Comparison of ENCODE assay signal across 9 cellular contexts in genomic region chr3:38662544-38662943, GRCh38. TPM values are rescaled to one million over a fixed set of nuclear protein-coding genes. Genes with fewer than 3 reads are reported as not detected.
DNase-seq lines count a peak whose midpoint lies in the region; ATAC-seq, FAIRE-seq and TF ChIP-seq lines count a peak whose summit lies in the region.
"Had no signal": no experiment of that assay in that cellular context is flagged by ENCODE, and none has a peak within 500 bp of the region (broad histone marks: within the 10 kb centered on the region; RNA-seq: fewer than 3 reads in every experiment).

No MANE protein-coding gene starts in this region.

- no peak for TF ChIP-seq EP300 in H1 (IDR thresholded peaks at IDR 0.05; ENCODE audit: borderline replicate concordance in 1 of 2, low read depth in 2 of 2, low read length in 2 of 2)

- no peak overlapping the region for H3K4ac ChIP-seq in H1 (replicated peaks; ENCODE audit: insufficient read length, low read depth, low read length)

- WGBS in H1 (ENCODE audit: extremely low coverage in 1 of 2, insufficient coverage in 1 of 2, insufficient read length in 1 of 2, insufficient replicate concordance in 2 of 2, low coverage in 1 of 2, low lambda C conversion rate in 2 of 2, missing lambda C conversion rate in 1 of 2), 2 experiments = 35% methylated on average over 4 of the region's 4 CpGs; no CpG with 5 or more reads in 1 of the 2 experiments

- peak overlapping the region; percentile 99; the same call in 1 of the 2 replicates for H2AFZ ChIP-seq in H1 (ENCODE audit: low read length)

- no peak overlapping the region for H4K5ac ChIP-seq in H1 (ENCODE audit: insufficient read length, low read depth, low read length)

- H3K27me3 ChIP-seq in left ventricle myocardium inferior (ENCODE audit: low read depth) (peaks cover 38% of the 10 kb centered on the region), H1 (replicated peaks in 1 of 4; ENCODE audit: control insufficient read depth in 3 of 4, extremely low read depth in 1 of 4, insufficient read depth in 3 of 4, low read length in 3 of 4) (no peaks in the 10 kb centered on the region), upper lobe of right lung (peaks cover 23% of the 10 kb centered on the region)

- H4K8ac ChIP-seq in H1 (ENCODE audit: extremely low read depth, insufficient read depth, low read length) = no peak overlapping the region

- H3K27ac ChIP-seq in left ventricle myocardium inferior (replicated peaks) = no peak overlapping the region
- no peak overlapping the region for H3K27ac ChIP-seq in H1 (ENCODE audit: low read depth, low read length)
- no peak overlapping the region for H3K27ac ChIP-seq in upper lobe of right lung

- H2BK12ac ChIP-seq in H1 (ENCODE audit: low read depth, low read length) = no peak overlapping the region

- H3K9ac ChIP-seq in H1 (replicated peaks in 1 of 4; ENCODE audit: extremely low read depth in 1 of 4, low read depth in 3 of 4, low read length in 3 of 4) = no peak overlapping the region

- H3K79me2 ChIP-seq in H1 (ENCODE audit: control insufficient read depth in 1 of 2, insufficient read depth in 2 of 2, low read length in 2 of 2) = no peaks in the 10 kb centered on the region

- TF ChIP-seq POLR2A in H1 (IDR thresholded peaks at IDR 0.05; ENCODE audit: control extremely low read depth in 1 of 2, low read depth in 2 of 2, low read length in 2 of 2) = no peak

- no peaks in the 10 kb centered on the region for H4K20me1 ChIP-seq in H1 (replicated peaks in 1 of 2; ENCODE audit: control insufficient read depth in 1 of 2, insufficient read depth in 2 of 2, low read length in 2 of 2)

- H3K23ac ChIP-seq in H1 (ENCODE audit: insufficient read length) = no peak overlapping the region

- no peak for DNase-seq in left ventricle myocardium inferior
- no peak for DNase-seq in Right ventricle myocardium inferior (ENCODE audit: missing footprints)
- DNase-seq in NCI-H526 treated with DMSO at 0.1 percent for 48 hours (lab: John Stamatoyannopoulos, UW) = peak; percentile 48
- DNase-seq in H1 (ENCODE audit: low read depth in 1 of 2, low spot score in 2 of 2) = no peak
- DNase-seq in upper lobe of right lung = no peak
- DNase-seq in activated gamma-delta T cell treated with Interleukin-2 at 50 U/mL for 16 hours = no peak
- DNase-seq: activated naive CD4-positive, alpha-beta T cell treated with anti-CD3 and anti-CD28 coated beads, Interleukin-2, amount 50 U/mL, for 16 hours had no signal

- H4K91ac ChIP-seq in H1 (replicated peaks; ENCODE audit: insufficient read length, low read length) = no peak overlapping the region

- no peaks in the 10 kb centered on the region for H3K23me2 ChIP-seq in H1 (ENCODE audit: low read depth, low read length)

- H3K79me1 ChIP-seq in H1 (ENCODE audit: low read depth, low read length) = no peaks in the 10 kb centered on the region

- H3K18ac ChIP-seq in H1 (ENCODE audit: extremely low read depth, low read length) = no peak overlapping the region

- POLR2A ChIA-PET in H1 (lab: Charles Lee; ENCODE audit: partially characterized antibody) = interaction anchor here (0.7 to 0.8 kb wide), 2 partner anchors 167 to 169 kb away, joined by 3 read pairs; partner anchors contain the start of gene EXOG

- no peak overlapping the region for H2AK5ac ChIP-seq in H1 (ENCODE audit: low read depth, low read length)

- peak; percentile 28 for TF ChIP-seq CTCF in left ventricle myocardium inferior (IDR thresholded peaks at IDR 0.05; ENCODE audit: borderline replicate concordance)
- peak; percentile 4 to 83 (median 83) for TF ChIP-seq CTCF in H1 (IDR thresholded peaks at IDR 0.05; ENCODE audit: control extremely low read depth in 1 of 3, insufficient read depth in 1 of 3, low read depth in 1 of 3, low read length in 3 of 3)
- TF ChIP-seq CTCF in upper lobe of right lung (IDR thresholded peaks at IDR 0.05) = peak; percentile 6

- peak; percentile 98 for FAIRE-seq in H1 (lab: Jason Lieb, UNC)

- H2BK15ac ChIP-seq in H1 (ENCODE audit: low read length) = no peak overlapping the region

- no peak overlapping the region for H2BK5ac ChIP-seq in H1 (ENCODE audit: low read depth, low read length)

- H3K36me3 ChIP-seq in left ventricle myocardium inferior = no peaks in the 10 kb centered on the region
- no peaks in the 10 kb centered on the region for H3K36me3 ChIP-seq in H1 (ENCODE audit: control insufficient read depth in 2 of 4, insufficient read depth in 4 of 4, low read length in 3 of 4)
- H3K36me3 ChIP-seq in upper lobe of right lung = no peaks in the 10 kb centered on the region

- no peak overlapping the region for H3K56ac ChIP-seq in H1 (replicated peaks; ENCODE audit: insufficient read length, low read depth, low read length)

- H3K4me2 ChIP-seq in H1 (ENCODE audit: insufficient read depth in 1 of 2, low read depth in 2 of 2, low read length in 2 of 2) = 0 out of 4 replicates have a peak overlapping the region, but pooled peaks of 1 of the 2 experiments have one; percentile 50

- CTCF ChIA-PET in H1 (lab: Charles Lee; ENCODE audit: partially characterized antibody) = interaction anchor here (0.7 to 14.0 kb wide), 40 partner anchors 9 to 665 kb away, joined by 3 to 506 read pairs (median 4); partner anchors contain the start of genes EXOG and SCN5A

- intact Hi-C loops in left ventricle myocardium inferior (cut with micrococcal nuclease) = no loop called here
- intact Hi-C loops in Right ventricle myocardium inferior (cut with DNase I) = no loop called here
- intact Hi-C loops in upper lobe of right lung (cut with DNase I) = no loop called here

- no peaks in the 10 kb centered on the region for H3K4me1 ChIP-seq in left ventricle myocardium inferior
- H3K4me1 ChIP-seq in H1 (replicated peaks in 1 of 4; ENCODE audit: control insufficient read depth in 3 of 4, insufficient read depth in 4 of 4, low read length in 3 of 4) = peaks cover 0 to 8% (median 4%) of the 10 kb centered on the region in 4 experiments; a peak in 5 of 7 replicates
- no peaks in the 10 kb centered on the region for H3K4me1 ChIP-seq in upper lobe of right lung

- H3K9me3 ChIP-seq in left ventricle myocardium inferior (replicated peaks) = peaks cover 32% of the 10 kb centered on the region
- 0 out of 4 replicates have a peak, but pooled peaks cover 0 to 3% of the 10 kb centered on the region in 2 experiments for H3K9me3 ChIP-seq in H1 (ENCODE audit: insufficient read depth in 2 of 2, low read depth in 1 of 2, low read length in 1 of 2)
- no peaks in the 10 kb centered on the region for H3K9me3 ChIP-seq in upper lobe of right lung

- H3K4me3 ChIP-seq in left ventricle myocardium inferior (no peak overlapping the region), H1 (ENCODE audit: extremely low read depth in 1 of 4, insufficient read depth in 2 of 4, low read depth in 3 of 4, low read length in 4 of 4) (no peak overlapping the region), upper lobe of right lung (no peak overlapping the region)

- no peak overlapping the region for H3K14ac ChIP-seq in H1 (ENCODE audit: insufficient read length)

- no peak overlapping the region for H2BK20ac ChIP-seq in H1 (ENCODE audit: low read length)

- H2BK120ac ChIP-seq in H1 (replicated peaks; ENCODE audit: low read depth, low read length) = no peak overlapping the region

- ATAC-seq in Right ventricle myocardium inferior = no peak
- peak; percentile 42 for ATAC-seq in upper lobe of right lung
- no peak for ATAC-seq in HG02642 (IDR thresholded peaks at IDR 0.05; ENCODE audit: poor library complexity, unreplicated experiment)
- no peak for ATAC-seq in GM19328 (IDR thresholded peaks at IDR 0.05; ENCODE audit: unreplicated experiment)

- peak; percentile 97 to 98 for TF ChIP-seq RAD21 in H1 (IDR thresholded peaks at IDR 0.05 in 1 of 2, conservative IDR thresholded peaks at IDR 0.05 in 1 of 2; ENCODE audit: low read depth in 2 of 2, low read length in 2 of 2)

TF ChIP-seq in H1, 55 proteins besides CTCF, POLR2A, EP300 and RAD21 (continues in another document):
- TF ChIP-seq BCL11A (IDR thresholded peaks at IDR 0.05; ENCODE audit: low read depth in 2 of 2, low read length in 2 of 2) (no peak), NANOG (IDR thresholded peaks at IDR 0.05; ENCODE audit: insufficient read depth, low read depth, low read length, poor library complexity, severe bottlenecking) (no peak), HDAC2 (IDR thresholded peaks at IDR 0.05; ENCODE audit: borderline replicate concordance in 1 of 2, low read depth in 2 of 2, low read length in 2 of 2) (no peak), ASH2L (IDR thresholded peaks at IDR 0.05; ENCODE audit: low read length) (no peak), TAF7 (optimal IDR thresholded peaks at IDR 0.05; ENCODE audit: borderline replicate concordance, low read depth, low read length) (no peak), SIN3A (conservative IDR thresholded peaks at IDR 0.05 in 1 of 2, IDR thresholded peaks at IDR 0.05 in 1 of 2; ENCODE audit: low read depth in 1 of 2, low read length in 2 of 2) (no peak), TBP (IDR thresholded peaks at IDR 0.05; ENCODE audit: low read depth, low read length) (no peak), MAX (IDR thresholded peaks at IDR 0.05) (0 out of 2 replicates have a peak, but pooled peaks have one; percentile 6), FOSL1 (IDR thresholded peaks at IDR 0.05; ENCODE audit: insufficient read depth, low read depth, low read length) (no peak), SP4 (IDR thresholded peaks at IDR 0.05; ENCODE audit: low read length) (no peak)
- TF ChIP-seq, protein P1, sequence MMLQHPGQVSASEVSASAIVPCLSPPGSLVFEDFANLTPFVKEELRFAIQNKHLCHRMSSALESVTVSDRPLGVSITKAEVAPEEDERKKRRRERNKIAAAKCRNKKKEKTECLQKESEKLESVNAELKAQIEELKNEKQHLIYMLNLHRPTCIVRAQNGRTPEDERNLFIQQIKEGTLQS (IDR thresholded peaks at IDR 0.05; ENCODE audit: insufficient read depth, low read depth, low read length) = no peak

RNA-seq across cellular contexts. Expression of gene SCN5A, which starts 13.1 kb away (rescaled TPM):
- total RNA-seq in left ventricle myocardium inferior (239 TPM), Right ventricle myocardium inferior (163 TPM), upper lobe of right lung (0.58 TPM)
- 11.4 and 16.5 TPM in 2 replicates for total RNA-seq in H1 (2021; fragmentation: NEBNext Ultra II Directional; extraction: Animal tissue kit (Norgen Biotek cat#: 25700))
- polyA plus RNA-seq in H1 (2011; rRNA removed) = 4.8 and 6.8 TPM in 2 replicates
- 4.0 TPM for polyA plus RNA-seq in H1 (2011; cell fraction: cytosol; rRNA removed)
- polyA plus RNA-seq in H1 (2011; cell fraction: nucleus; rRNA removed) = 14.7 TPM
- 4.1 to 5.5 TPM (median 4.6 TPM) in 4 replicates for polyA plus RNA-seq in H1 (2012, experiment 1 of 2)
- 2.6 TPM for polyA plus RNA-seq in H1 (2012, experiment 2 of 2)
- 5.3 TPM for polyA plus RNA-seq in H1 (2013, experiment 1 of 2)
- polyA plus RNA-seq in H1 (2013, experiment 2 of 2) = 5.8 TPM
- 12.6 and 14.0 TPM in 2 replicates for polyA minus RNA-seq in H1 (2011; rRNA and poly(A)+ RNA removed)
- polyA minus RNA-seq in H1 (2011; cell fraction: cytosol; rRNA and poly(A)+ RNA removed) = 5.4 TPM
- polyA minus RNA-seq in H1 (2011; cell fraction: nucleus; rRNA and poly(A)+ RNA removed) = 14.3 TPM

Comparison
In these comparisons a context has a peak if more than half of its experiments do, and no peak if none do; other contexts are left out.
1. CTCF ChIP-seq: peak in every context shown above with its lines; median percentile 83 in H1; 28 in left ventricle myocardium inferior; 6 in upper lobe of right lung.